In genomic region chr10:28179490-28180099, GRCh38 we compare ENCODE assay signal across 7 cellular contexts.
DNase-seq lines count a peak whose midpoint lies in the region; ATAC-seq, FAIRE-seq and TF ChIP-seq lines count a peak whose summit lies in the region.

No MANE protein-coding gene starts in this region.

- no peaks in the 10 kb centered on the region for H3K36me3 ChIP-seq in DND-41 (ENCODE audit: insufficient read depth, low read length)

- DNase-seq in DND-41 (peak; percentile 32), GM19239 (ENCODE audit: insufficient read length, low spot score) (peak; percentile 16), LHCN-M2 (ENCODE audit: low read depth) (peak; percentile 63), SW480 (ENCODE audit: low spot score) (peak; percentile 51), middle frontal gyrus (ENCODE audit: extremely low spot score, low spot score) (peak; percentile 32)
- no peak for DNase-seq in NK-92 treated with Interleukin-12 subunit alpha and Interleukin-12 subunit beta, amount 100 ng/mL, for 24 hours (lab: John Stamatoyannopoulos, UW)

- no peaks in the 10 kb centered on the region for H3K27me3 ChIP-seq in DND-41 (ENCODE audit: insufficient read depth, low read length, poor library complexity)

- no peak overlapping the region for H3K4me3 ChIP-seq in DND-41 (ENCODE audit: low read depth in 1 of 2, low read length in 2 of 2)

- no peak overlapping the region for H3K27ac ChIP-seq in DND-41 (ENCODE audit: low read length)

- no peaks in the 10 kb centered on the region for H4K20me1 ChIP-seq in DND-41 (ENCODE audit: insufficient read depth, low read length)

- no peak overlapping the region for H3K9ac ChIP-seq in DND-41 (ENCODE audit: low read depth, low read length)

- H3K4me2 ChIP-seq in DND-41 (ENCODE audit: insufficient read depth, low read length) = no peak overlapping the region

- no peak overlapping the region for H2AFZ ChIP-seq in DND-41 (ENCODE audit: low read depth, low read length)

- ATAC-seq in DND-41 (ENCODE audit: insufficient read depth, low read depth) = peak; percentile 70; the same call in 2 of the 3 replicates

- FAIRE-seq in GM19239 (lab: Jason Lieb, UNC) (peak; percentile 79), endometrium (lab: Jason Lieb, UNC) (peak; percentile 96)

- no peaks in the 10 kb centered on the region for H3K79me2 ChIP-seq in DND-41 (ENCODE audit: insufficient read depth, low read length)

- H3K4me1 ChIP-seq in DND-41 (ENCODE audit: insufficient read depth, low read length) = peaks cover 14% of the 10 kb centered on the region

- TF ChIP-seq CTCF in DND-41 (IDR thresholded peaks at IDR 0.05; ENCODE audit: borderline replicate concordance, extremely low read depth, low read length, poor library complexity, severe bottlenecking) = peak; percentile 72

- no peaks in the 10 kb centered on the region for H3K9me3 ChIP-seq in DND-41 (ENCODE audit: insufficient read depth, low read length, severe bottlenecking)
